In the genomic region with DNA sequence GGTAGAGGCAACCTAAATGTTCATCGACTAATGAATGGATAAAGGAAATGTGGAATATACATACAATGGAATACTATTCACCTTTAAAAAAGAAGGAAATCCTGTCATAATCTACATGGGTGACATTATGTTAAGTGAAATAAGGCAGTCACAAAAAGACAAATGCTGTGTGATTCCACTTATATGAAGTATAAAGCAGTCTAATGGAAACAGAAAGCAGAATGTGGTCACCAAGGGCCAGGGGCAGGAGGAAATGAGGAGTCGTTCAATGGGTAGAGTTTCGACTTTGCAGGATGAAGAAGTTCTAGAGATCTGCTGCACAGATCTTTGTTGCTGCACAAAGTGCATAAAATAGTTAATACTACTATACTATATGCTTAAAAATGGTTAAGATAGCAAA, we compare ENCODE assay signal across 8 cellular contexts. TPM values are rescaled to one million over a fixed set of nuclear protein-coding genes. Genes with fewer than 3 reads are reported as not detected.
DNase-seq lines count a peak whose midpoint lies in the region; ATAC-seq and TF ChIP-seq lines count a peak whose summit lies in the region.

No MANE protein-coding gene starts in this region.

- no peaks in the 10 kb centered on the region for H3K27me3 ChIP-seq in CD8-positive, alpha-beta T cell (ENCODE audit: insufficient read depth, low read length)
- H3K27me3 ChIP-seq in right cardiac atrium (ENCODE audit: control insufficient read depth, insufficient read depth): no peaks in the 10 kb centered on the region
- H3K27me3 ChIP-seq in prostate gland (replicated peaks; ENCODE audit: insufficient read depth): no peaks in the 10 kb centered on the region

- peaks cover 52% of the 10 kb centered on the region for H3K4me1 ChIP-seq in CD8-positive, alpha-beta T cell (ENCODE audit: insufficient read depth, low read length)
- H3K4me1 ChIP-seq in right cardiac atrium (ENCODE audit: control insufficient read depth, insufficient read depth, low read length) (no peaks in the 10 kb centered on the region), prostate gland (replicated peaks) (no peaks in the 10 kb centered on the region)

- intact Hi-C loops in CD8-positive, alpha-beta T cell (cut with DNase I, micrococcal nuclease): no loop called here
- intact Hi-C loops in right cardiac atrium (cut with DNase I): loop anchor here in 1 of 4 donors (5.0 kb wide), 1 partner anchor 91 kb away; no protein-coding TSS in a partner anchor
- intact Hi-C loops in prostate gland (cut with DNase I): no loop called here

- 79% methylated on average over 3 of the region's 3 CpGs for WGBS in right cardiac atrium
- WGBS in prostate gland: 92% methylated on average over 3 of the region's 3 CpGs

- CTCF ChIA-PET in CD8-positive, alpha-beta T cell (lab: Charles Lee): interaction anchor here (1.6 to 2.6 kb wide), 2 partner anchors 41 to 94 kb away, joined by 7 to 10 read pairs; no protein-coding TSS in a partner anchor

- DNase-seq in CD8-positive, alpha-beta T cell: peak in 1 of 7 experiments; percentile 38
- DNase-seq in activated T-cell treated with anti-CD3 and anti-CD28 coated beads, Interleukin-2, amount 50 U/mL, for 72 hours: peak; percentile 35 to 53
- DNase-seq in NCI-H1105 treated with DMSO at 0.1 percent for 48 hours (lab: John Stamatoyannopoulos, UW) (no peak), amniotic stem cell (lab: John Stamatoyannopoulos, UW) (no peak), right cardiac atrium (no peak), prostate gland (ENCODE audit: low spot score) (no peak)

- H3K4me3 Mint-ChIP-seq in CD8-positive, alpha-beta T cell: peak overlapping the region; percentile 1
- peak overlapping the region; percentile 33 to 39 for H3K4me3 Mint-ChIP-seq in activated T-cell treated with anti-CD3 and anti-CD28 coated beads, Interleukin-2, amount 50 U/mL, for 72 hours

- TF ChIP-seq CTCF in CD8-positive, alpha-beta T cell (IDR thresholded peaks at IDR 0.05): no peak
- no peak for TF ChIP-seq CTCF in prostate gland (IDR thresholded peaks at IDR 0.05)

- peak; percentile 62 for ATAC-seq in CD8-positive, alpha-beta T cell
- peak; percentile 61 for ATAC-seq in GM19452 (IDR thresholded peaks at IDR 0.05; ENCODE audit: unreplicated experiment)
- ATAC-seq in HG03280 (IDR thresholded peaks at IDR 0.05; ENCODE audit: unreplicated experiment): peak; percentile 58
- peak; percentile 72 to 83 for ATAC-seq in activated T-cell treated with anti-CD3 and anti-CD28 coated beads, Interleukin-2, amount 50 U/mL, for 72 hours (replicated peaks in 1 of 2)
- ATAC-seq in right cardiac atrium: no peak

- POLR2A ChIA-PET in CD8-positive, alpha-beta T cell (lab: Charles Lee): no interaction called here

- peak overlapping the region; percentile 1 for H3K27ac Mint-ChIP-seq in CD8-positive, alpha-beta T cell
- H3K27ac Mint-ChIP-seq in activated T-cell treated with anti-CD3 and anti-CD28 coated beads, Interleukin-2, amount 50 U/mL, for 72 hours: peak overlapping the region; percentile 1

- H3K36me3 ChIP-seq in CD8-positive, alpha-beta T cell (ENCODE audit: insufficient read depth, low read length): no peaks in the 10 kb centered on the region
- H3K36me3 ChIP-seq in prostate gland: no peaks in the 10 kb centered on the region

- no peak for TF ChIP-seq POLR2A in prostate gland (IDR thresholded peaks at IDR 0.05)

- H3K27ac ChIP-seq in CD8-positive, alpha-beta T cell (ENCODE audit: low read depth, low read length): no peak overlapping the region
- H3K27ac ChIP-seq in right cardiac atrium (ENCODE audit: low read length): no peak overlapping the region
- H3K27ac ChIP-seq in prostate gland: no peak overlapping the region

- no peaks in the 10 kb centered on the region for H3K27me3 Mint-ChIP-seq in CD8-positive, alpha-beta T cell (ENCODE audit: low read depth)
- no peaks in the 10 kb centered on the region for H3K27me3 Mint-ChIP-seq in activated T-cell treated with anti-CD3 and anti-CD28 coated beads, Interleukin-2, amount 50 U/mL, for 72 hours (ENCODE audit: low read depth)

- H3K4me1 Mint-ChIP-seq in CD8-positive, alpha-beta T cell (ENCODE audit: low read depth): peaks cover 50% of the 10 kb centered on the region
- H3K4me1 Mint-ChIP-seq in activated T-cell treated with anti-CD3 and anti-CD28 coated beads, Interleukin-2, amount 50 U/mL, for 72 hours (ENCODE audit: low read depth): peaks cover 41% of the 10 kb centered on the region

- H3K36me3 Mint-ChIP-seq in CD8-positive, alpha-beta T cell: no peaks in the 10 kb centered on the region
- no peaks in the 10 kb centered on the region for H3K36me3 Mint-ChIP-seq in activated T-cell treated with anti-CD3 and anti-CD28 coated beads, Interleukin-2, amount 50 U/mL, for 72 hours (ENCODE audit: insufficient read depth in 2 of 2)

- H3K4me3 ChIP-seq in CD8-positive, alpha-beta T cell (ENCODE audit: low read depth, low read length): no peak overlapping the region
- no peak overlapping the region for H3K4me3 ChIP-seq in right cardiac atrium (ENCODE audit: low read length)
- no peak overlapping the region for H3K4me3 ChIP-seq in prostate gland

- no peaks in the 10 kb centered on the region for H3K9me3 Mint-ChIP-seq in CD8-positive, alpha-beta T cell
- no peaks in the 10 kb centered on the region for H3K9me3 Mint-ChIP-seq in activated T-cell treated with anti-CD3 and anti-CD28 coated beads, Interleukin-2, amount 50 U/mL, for 72 hours

- H3K9me3 ChIP-seq in CD8-positive, alpha-beta T cell (ENCODE audit: low read length): no peaks in the 10 kb centered on the region
- H3K9me3 ChIP-seq in right cardiac atrium (ENCODE audit: control insufficient read depth, low read length) (no peaks in the 10 kb centered on the region), prostate gland (no peaks in the 10 kb centered on the region)

RNA-seq across cellular contexts. Expression of gene DIPK1A, which starts 7.8 kb away (rescaled TPM):
- total RNA-seq in CD8-positive, alpha-beta T cell: 1 to 10 TPM; 3.6 to 3.7 TPM
- total RNA-seq in activated T-cell treated with anti-CD3 and anti-CD28 coated beads, Interleukin-2, amount 50 U/mL, for 72 hours: 1 to 10 TPM; 8.4 to 9.3 TPM
- 10 to 100 TPM in 1 of 4 donors, 1 to 10 TPM in 3; 7.8 to 10.1 (median 8.3) TPM for total RNA-seq in right cardiac atrium
- 4.4 TPM for polyA plus RNA-seq in right cardiac atrium
- total RNA-seq in prostate gland: 10 to 100 TPM in 1 of 2 donors, 1 to 10 TPM in 1; 9.2 to 22.2 TPM

Comparison
In these comparisons a context has a peak if more than half of its experiments do, and no peak if none do; other contexts are left out.
1. ATAC-seq: peak in CD8-positive, alpha-beta T cell (single experiment), GM19452 (single experiment), HG03280 (single experiment) and activated T-cell treated with anti-CD3 and anti-CD28 coated beads, Interleukin-2, amount 50 U/mL, for 72 hours (2 of 2); none in right cardiac atrium (0 of 2).
2. DNase-seq: peak in activated T-cell treated with anti-CD3 and anti-CD28 coated beads, Interleukin-2, amount 50 U/mL, for 72 hours (2 of 2); none in NCI-H1105 treated with DMSO at 0.1 percent for 48 hours (single experiment), amniotic stem cell (single experiment), right cardiac atrium (0 of 3) and prostate gland (single experiment).